In genomic region chr6:36196049-36196879, GRCh38 we compare ENCODE assay signal across 8 cellular contexts. TPM values are rescaled to one million over a fixed set of nuclear protein-coding genes. Genes with fewer than 3 reads are reported as not detected.
DNase-seq lines count a peak whose midpoint lies in the region; ATAC-seq and TF ChIP-seq lines count a peak whose summit lies in the region.

TSS of gene BRPF3 (plus strand) at chr6:36196744. CDS start at chr6:36200323, 3,579 bp downstream.

- peaks cover 10% of the 10 kb centered on the region for H3K27me3 Mint-ChIP-seq in T-helper 1 cell treated with Interleukin-12 subunit alpha and Interleukin-12 subunit beta and Interleukin-4 antibody, amounts not matched to agents 30 μg/mL and 1 μg/mL, for 36 hours (ENCODE audit: low read depth)

- peak within 1 kb of the TSS; percentile 89 for H3K4me3 Mint-ChIP-seq in T-helper 1 cell treated with Interleukin-12 subunit alpha and Interleukin-12 subunit beta and Interleukin-4 antibody, amounts not matched to agents 30 μg/mL and 1 μg/mL, for 36 hours

- H3K9me3 ChIP-seq in prostate gland (no peaks in the 10 kb centered on the region), upper lobe of right lung (no peaks in the 10 kb centered on the region)

- TF ChIP-seq CTCF in prostate gland (IDR thresholded peaks at IDR 0.05) (peak; percentile 56 to 92 (median 76)), upper lobe of right lung (IDR thresholded peaks at IDR 0.05) (peak; percentile 49)

- H3K36me3 Mint-ChIP-seq in T-helper 1 cell treated with Interleukin-12 subunit alpha and Interleukin-12 subunit beta and Interleukin-4 antibody, amounts not matched to agents 30 μg/mL and 1 μg/mL, for 36 hours (ENCODE audit: low read depth), result peaks cover 15% of the 10 kb centered on the region

- H3K36me3 ChIP-seq in prostate gland (peaks cover 0 to under 1% of the 10 kb centered on the region in 2 donors), upper lobe of right lung (peaks cover 12% of the 10 kb centered on the region)

- peaks cover 3% of the 10 kb centered on the region for H3K9me3 Mint-ChIP-seq in T-helper 1 cell treated with Interleukin-12 subunit alpha and Interleukin-12 subunit beta and Interleukin-4 antibody, amounts not matched to agents 30 μg/mL and 1 μg/mL, for 36 hours

- peak within 1 kb of the TSS; percentile 90 for H3K27ac Mint-ChIP-seq in T-helper 1 cell treated with Interleukin-12 subunit alpha and Interleukin-12 subunit beta and Interleukin-4 antibody, amounts not matched to agents 30 μg/mL and 1 μg/mL, for 36 hours

- H3K27ac ChIP-seq in prostate gland (peak within 1 kb of the TSS; percentile 96 to 99), upper lobe of right lung (peak within 1 kb of the TSS; percentile 92)

- intact Hi-C loops in left ventricle myocardium superior (cut with micrococcal nuclease) (no loop called here), prostate gland (cut with DNase I) (loop anchor here (2.0 to 5.0 kb wide), 2 partner anchors 74 to 169 kb away; partner anchors contain the start of gene MAPK14), upper lobe of right lung (cut with DNase I) (loop anchor here (10.0 kb wide), 1 partner anchor 61 kb away; the partner anchor contains the start of gene MAPK13)

- H3K4me3 ChIP-seq in prostate gland (peak within 1 kb of the TSS; percentile 81 to 89), upper lobe of right lung (peak within 1 kb of the TSS; percentile 67)

- H3K27me3 ChIP-seq in prostate gland (replicated peaks; ENCODE audit: insufficient read depth), result no peaks in the 10 kb centered on the region
- H3K27me3 ChIP-seq in upper lobe of right lung, result no peaks in the 10 kb centered on the region

- ATAC-seq in HG02571 (IDR thresholded peaks at IDR 0.05; ENCODE audit: unreplicated experiment) (peak; percentile 58), left ventricle myocardium superior (peak; percentile 79), upper lobe of right lung (peak; percentile 91)

- no peak for TF ChIP-seq POLR2A in prostate gland (IDR thresholded peaks at IDR 0.05)

- 1% methylated on average over 73 of the region's 81 CpGs for WGBS in prostate gland

- H3K4me1 Mint-ChIP-seq in T-helper 1 cell treated with Interleukin-12 subunit alpha and Interleukin-12 subunit beta and Interleukin-4 antibody, amounts not matched to agents 30 μg/mL and 1 μg/mL, for 36 hours (ENCODE audit: low read depth), result peaks cover 17% of the 10 kb centered on the region

- DNase-seq in GM04504 (ENCODE audit: low read depth), result peak; percentile 42
- DNase-seq in NCI-H128 (lab: John Stamatoyannopoulos, UW; ENCODE audit: unreplicated experiment), result peak; percentile 60
- peak; percentile 47 for DNase-seq in amniotic stem cell (lab: John Stamatoyannopoulos, UW)
- DNase-seq in left ventricle myocardium superior, result peak; percentile 88
- peak; percentile 77 for DNase-seq in prostate gland (ENCODE audit: low spot score)
- DNase-seq in upper lobe of right lung, result peak; percentile 93

- H3K4me1 ChIP-seq in prostate gland (replicated peaks) (peaks cover 6% of the 10 kb centered on the region), upper lobe of right lung (peaks cover 13% of the 10 kb centered on the region)

RNA-seq across cellular contexts. Expression of gene BRPF3, which starts in this region (rescaled TPM):
- total RNA-seq in left ventricle myocardium superior (23.5 TPM), prostate gland (10 to 100 TPM; 33.2 to 72.1 TPM), upper lobe of right lung (37.8 TPM)

Comparison
In these comparisons a context has a peak if more than half of its experiments do, and no peak if none do; other contexts are left out.
1. Peak in every context shown above with its lines: DNase-seq, ATAC-seq, H3K4me3 ChIP-seq and H3K27ac ChIP-seq.
2. DNase-seq: peak in every context shown above with its lines; median percentile 93 in upper lobe of right lung; 88 in left ventricle myocardium superior; 77 in prostate gland; 60 in NCI-H128; 47 in amniotic stem cell; 42 in GM04504.